Comparison of ENCODE assay signal across 7 cellular contexts in genomic region chr6:53335224-53335994, GRCh38. TPM values are rescaled to one million over a fixed set of nuclear protein-coding genes. Genes with fewer than 3 reads are reported as not detected.
DNase-seq lines count a peak whose midpoint lies in the region; ATAC-seq and TF ChIP-seq lines count a peak whose summit lies in the region.

No MANE protein-coding gene starts in this region.

- H3K4me3 Mint-ChIP-seq in osteocyte (ENCODE audit: unreplicated experiment), result no peak overlapping the region

- H3K4me3 ChIP-seq in epithelial cell of esophagus (ENCODE audit: low read length), result no peak overlapping the region
- H3K4me3 ChIP-seq in suprapubic skin, result no peak overlapping the region

- H3K36me3 ChIP-seq in suprapubic skin, result no peaks in the 10 kb centered on the region

- WGBS in suprapubic skin, result 76% methylated on average over 12 of the region's 12 CpGs

- TF ChIP-seq POLR2A in suprapubic skin (IDR thresholded peaks at IDR 0.05), result no peak

- TF ChIP-seq CTCF in epithelial cell of esophagus (IDR thresholded peaks at IDR 0.05; ENCODE audit: insufficient read depth, low read depth, low read length, missing control alignments), result no peak
- TF ChIP-seq CTCF in suprapubic skin (IDR thresholded peaks at IDR 0.05), result no peak
- no peak for TF ChIP-seq CTCF in osteocyte (IDR thresholded peaks at IDR 0.05)

- no peaks in the 10 kb centered on the region for H3K27me3 Mint-ChIP-seq in osteocyte (ENCODE audit: unreplicated experiment)

- H3K4me1 Mint-ChIP-seq in osteocyte (ENCODE audit: unreplicated experiment), result peaks cover 7% of the 10 kb centered on the region

- peak; percentile 49 for DNase-seq in activated CD4-positive, alpha-beta T cell treated with anti-CD3 and anti-CD28 coated beads for 1 hour
- DNase-seq in epithelial cell of esophagus (ENCODE audit: low read depth) (peak; percentile 26), suprapubic skin (ENCODE audit: low spot score in 2 of 2) (no peak), osteocyte (ENCODE audit: extremely low spot score, unreplicated experiment) (no peak)
- peak; percentile 33 to 50 (median 39) for DNase-seq in stimulated activated CD4-positive, alpha-beta T cell treated with anti-CD3 and anti-CD28 coated beads, TNF-alpha, amount 100 ng/mL, for 4 hours (ENCODE audit: low read depth in 3 of 3)

- TF ChIP-seq EP300 in suprapubic skin (IDR thresholded peaks at IDR 0.05), result no peak

- no peaks in the 10 kb centered on the region for H3K36me3 Mint-ChIP-seq in osteocyte (ENCODE audit: unreplicated experiment)

- no peak overlapping the region for H3K27ac Mint-ChIP-seq in osteocyte (ENCODE audit: unreplicated experiment)

- no peaks in the 10 kb centered on the region for H3K9me3 ChIP-seq in suprapubic skin

- peak; percentile 84 for ATAC-seq in GM19372 (IDR thresholded peaks at IDR 0.05; ENCODE audit: low read depth, unreplicated experiment)
- ATAC-seq in HG03139 (IDR thresholded peaks at IDR 0.05; ENCODE audit: unreplicated experiment), result peak; percentile 75

- no peaks in the 10 kb centered on the region for H3K27me3 ChIP-seq in suprapubic skin

- H3K4me1 ChIP-seq in suprapubic skin, result peaks cover 4% of the 10 kb centered on the region

- no peak overlapping the region for H3K27ac ChIP-seq in suprapubic skin

- H3K9me3 Mint-ChIP-seq in osteocyte (ENCODE audit: unreplicated experiment), result no peaks in the 10 kb centered on the region

RNA-seq across cellular contexts. Expression of gene ELOVL5, which starts 13.3 kb away (rescaled TPM):
- total RNA-seq in suprapubic skin (10 to 100 TPM; 39.7 to 84.2 (median 57.4) TPM), osteocyte (88.8 and 89.4 TPM in 2 replicates)

Comparison
In these comparisons a context has a peak if more than half of its experiments do, and no peak if none do; other contexts are left out.
1. DNase-seq: peak in activated CD4-positive, alpha-beta T cell treated with anti-CD3 and anti-CD28 coated beads for 1 hour (single experiment), epithelial cell of esophagus (single experiment) and stimulated activated CD4-positive, alpha-beta T cell treated with anti-CD3 and anti-CD28 coated beads, TNF-alpha, amount 100 ng/mL, for 4 hours (3 of 3); none in suprapubic skin (0 of 2) and osteocyte (single experiment).